In the genomic region with DNA sequence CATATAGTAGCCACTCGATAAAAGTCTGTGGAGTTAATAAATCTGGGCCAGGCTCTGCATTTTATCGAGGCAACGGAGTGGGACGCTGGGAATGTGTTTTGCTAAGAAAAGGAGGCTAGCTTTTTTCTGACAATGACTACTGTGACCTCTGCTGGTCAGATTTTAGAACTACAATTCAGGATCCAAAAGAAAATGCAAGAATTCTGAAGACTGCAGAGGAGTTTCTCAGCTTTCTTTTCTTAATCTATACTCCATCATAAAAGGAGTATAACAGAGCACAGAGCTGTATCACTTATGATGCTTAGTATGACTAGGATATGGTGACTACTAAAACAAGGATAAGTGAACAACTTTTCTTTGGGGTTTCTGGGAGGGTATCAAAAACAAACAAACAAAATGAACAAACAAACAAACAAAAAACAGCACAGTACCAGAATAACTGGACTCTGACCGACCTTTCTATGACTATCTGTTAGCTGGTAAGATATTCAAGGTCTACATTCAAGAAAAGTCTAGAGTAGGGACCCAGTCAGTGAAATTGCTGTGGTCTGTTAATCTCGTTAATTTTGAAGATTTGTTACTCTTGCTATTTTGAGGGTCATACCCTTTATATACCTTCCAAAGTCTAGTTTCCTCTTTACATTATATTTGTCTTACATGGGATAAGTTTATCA, we compare ENCODE assay signal across 8 cellular contexts. TPM values are rescaled to one million over a fixed set of nuclear protein-coding genes. Genes with fewer than 3 reads are reported as not detected.
DNase-seq lines count a peak whose midpoint lies in the region; ATAC-seq, FAIRE-seq and TF ChIP-seq lines count a peak whose summit lies in the region.

No MANE protein-coding gene starts in this region.

- TF ChIP-seq RAD21 in A549 (conservative IDR thresholded peaks at IDR 0.05 in 1 of 2, IDR thresholded peaks at IDR 0.05 in 1 of 2), result peak; percentile 78

- WGBS in A549 (ENCODE audit: missing lambda C conversion rate), result 12% methylated on average over 6 of the region's 6 CpGs
- no CpG with 5 or more reads among the region's 6 CpGs for WGBS in trophoblast cell (ENCODE audit: extremely low coverage, insufficient coverage, insufficient read length)

- no peaks in the 10 kb centered on the region for H3F3A ChIP-seq in SU-DHL-6 (ENCODE audit: insufficient read depth)

- H4K8ac ChIP-seq in trophoblast cell (ENCODE audit: low read depth, low read length), result no peak overlapping the region

- H2AFZ ChIP-seq in SU-DHL-6 (ENCODE audit: low read depth, low read length, severe bottlenecking) (no peak overlapping the region), trophoblast cell (ENCODE audit: insufficient read depth, low read length, poor library complexity) (no peak overlapping the region)

- TF ChIP-seq EP300 in A549 (IDR thresholded peaks at IDR 0.05), result no peak

- no peaks in the 10 kb centered on the region for H3K27me3 ChIP-seq in SU-DHL-6 (ENCODE audit: low read length)
- H3K27me3 ChIP-seq in trophoblast cell (ENCODE audit: insufficient read depth, low read length), result no peaks in the 10 kb centered on the region

- DNase-seq in A549 (ENCODE audit: low read depth in 1 of 2, low spot score in 1 of 2) (peak; percentile 23 to 52), GM04504 (ENCODE audit: low read depth) (peak; percentile 31), MV-4-11 (lab: John Stamatoyannopoulos, UW) (peak; percentile 3), foreskin fibroblast (peak; percentile 34 to 77), trophoblast cell (peak; percentile 15 to 88)

- no peaks in the 10 kb centered on the region for H3K9me2 ChIP-seq in SU-DHL-6 (replicated peaks; ENCODE audit: insufficient read depth, low read length)

- TF ChIP-seq CTCF in A549 (IDR thresholded peaks at IDR 0.05) (peak; percentile 78), SU-DHL-6 (IDR thresholded peaks at IDR 0.05; ENCODE audit: insufficient read depth, low read length, poor library complexity, severe bottlenecking) (peak; percentile 52), foreskin fibroblast (IDR thresholded peaks at IDR 0.05; ENCODE audit: low read depth, low read length) (peak; percentile 49)

- H3K9ac ChIP-seq in SU-DHL-6 (ENCODE audit: low read length) (no peak overlapping the region), trophoblast cell (ENCODE audit: low read length) (no peak overlapping the region)

- CTCF ChIA-PET in A549 (lab: Yijun Ruan, JAX), result interaction anchor here (0.7 to 2.8 kb wide), 42 partner anchors 11 to 1741 kb away, joined by 3 to 29 read pairs (median 4); partner anchors contain the start of gene CER1

- no peak overlapping the region for H2AK5ac ChIP-seq in trophoblast cell (ENCODE audit: low read length)

- H3K4me3 ChIP-seq in A549 (peak overlapping the region; percentile 26; the same call in 1 of the 3 replicates), SU-DHL-6 (ENCODE audit: insufficient read depth, low read length, poor library complexity, severe bottlenecking) (no peak overlapping the region), foreskin fibroblast (ENCODE audit: low read depth in 1 of 2, low read length in 2 of 2) (no peak overlapping the region), trophoblast cell (ENCODE audit: low read depth, low read length) (no peak overlapping the region)

- no peak overlapping the region for H2BK5ac ChIP-seq in trophoblast cell (ENCODE audit: low read depth, low read length, poor library complexity)

- H4K20me1 ChIP-seq in SU-DHL-6 (ENCODE audit: low read depth, low read length), result no peaks in the 10 kb centered on the region

- H3K4me1 ChIP-seq in A549 (no peaks in the 10 kb centered on the region), trophoblast cell (ENCODE audit: control insufficient read depth in 1 of 2, insufficient read depth in 2 of 2, low read length in 2 of 2) (no peaks in the 10 kb centered on the region)

- peak overlapping the region; percentile 84 for H3K4me2 ChIP-seq in A549
- no peak overlapping the region for H3K4me2 ChIP-seq in SU-DHL-6 (ENCODE audit: low read depth, low read length, poor library complexity, severe bottlenecking)
- no peak overlapping the region for H3K4me2 ChIP-seq in trophoblast cell (ENCODE audit: low read length)

- ATAC-seq in A549, result peak; percentile 49 to 68; a peak in 5 of 6 replicates
- no peak for ATAC-seq in GM21737 (IDR thresholded peaks at IDR 0.05; ENCODE audit: unreplicated experiment)
- ATAC-seq in HG03469 (IDR thresholded peaks at IDR 0.05; ENCODE audit: unreplicated experiment), result no peak

- H2BK12ac ChIP-seq in trophoblast cell (ENCODE audit: low read length), result no peak overlapping the region

- TF ChIP-seq POLR2A in A549 (IDR thresholded peaks at IDR 0.05; ENCODE audit: low read length), result no peak

- no peak overlapping the region for H3K27ac ChIP-seq in A549
- no peak overlapping the region for H3K27ac ChIP-seq in SU-DHL-6 (ENCODE audit: low read depth, low read length)
- H3K27ac ChIP-seq in trophoblast cell (ENCODE audit: low read depth, low read length), result no peak overlapping the region

- no peak overlapping the region for H4K91ac ChIP-seq in trophoblast cell (ENCODE audit: low read depth, low read length)

- H3K79me1 ChIP-seq in trophoblast cell (ENCODE audit: low read length), result no peaks in the 10 kb centered on the region

- H3K79me2 ChIP-seq in SU-DHL-6 (ENCODE audit: insufficient read depth, low read length) (no peaks in the 10 kb centered on the region), trophoblast cell (ENCODE audit: control insufficient read depth, insufficient read depth, low read length, poor library complexity) (no peaks in the 10 kb centered on the region)

- H2BK120ac ChIP-seq in trophoblast cell (ENCODE audit: insufficient read depth, low read length, poor library complexity), result no peak overlapping the region

- H3K9me3 ChIP-seq in A549 (no peaks in the 10 kb centered on the region), SU-DHL-6 (ENCODE audit: insufficient read depth, low read length) (no peaks in the 10 kb centered on the region), trophoblast cell (ENCODE audit: insufficient read depth, low read depth, low read length) (no peaks in the 10 kb centered on the region)

- no peak overlapping the region for H3K18ac ChIP-seq in trophoblast cell (ENCODE audit: low read length)

- FAIRE-seq in A549 (lab: Jason Lieb, UNC), result peak; percentile 88

- H3K36me3 ChIP-seq in SU-DHL-6 (ENCODE audit: low read length) (no peaks in the 10 kb centered on the region), trophoblast cell (ENCODE audit: control insufficient read depth in 1 of 2, insufficient read depth in 2 of 2, low read length in 2 of 2) (peaks cover 2 to 6% of the 10 kb centered on the region in 2 experiments)

- POLR2A ChIA-PET in A549 (lab: Yijun Ruan, JAX), result no interaction called here

- no peak overlapping the region for H3K23ac ChIP-seq in trophoblast cell (ENCODE audit: low read length)

- H4K12ac ChIP-seq in trophoblast cell (ENCODE audit: low read depth, low read length), result no peak overlapping the region

- H3K4ac ChIP-seq in trophoblast cell (ENCODE audit: low read depth, low read length), result no peak overlapping the region

- no peak overlapping the region for H3K14ac ChIP-seq in trophoblast cell (ENCODE audit: low read length)

TF ChIP-seq in A549, 52 proteins besides CTCF, POLR2A, EP300 and RAD21:
- TF ChIP-seq KDM1A (IDR thresholded peaks at IDR 0.05; ENCODE audit: low read depth) (no peak), SMC3 (IDR thresholded peaks at IDR 0.05) (peak; percentile 74)
TF ChIP-seq in A549: peak in this region for 1.

RNA-seq across cellular contexts. Expression of gene CER1, which starts 46.2 kb away (rescaled TPM):
- polyA plus RNA-seq in A549 (2011; rRNA removed) (not detected in 2 replicates), A549 (2017; fragmentation: RNase III; extraction: RNeasy Plus Mini Kit Qiagen cat#74134 plus additional on column Dnase treatment) (not detected in 3 replicates)
- not detected in 2 replicates for polyA plus RNA-seq in A549 (2012; cell fraction: cytosol; rRNA removed)
- not detected in 2 replicates for polyA plus RNA-seq in A549 (2012; cell fraction: nucleus; rRNA removed)
- not detected in 2 replicates for polyA minus RNA-seq in A549 (2011; rRNA and poly(A)+ RNA removed)
- 0.22 and 0.23 TPM in 2 replicates for polyA plus RNA-seq in trophoblast cell (2013)

Comparison
In these comparisons a context has a peak if more than half of its experiments do, and no peak if none do; other contexts are left out.
1. ATAC-seq: peak in A549 (2 of 2); none in GM21737 (single experiment) and HG03469 (single experiment).
2. DNase-seq: peak in every context shown above with its lines; median percentile 56 in foreskin fibroblast; 52 in trophoblast cell; 38 in A549; 31 in GM04504; 3 in MV-4-11.
3. Peak in every context shown above with its lines, with median percentiles within 50 percentile points of each other: CTCF ChIP-seq.